Comparison of ENCODE assay signal across 2 cellular contexts in the genomic region with DNA sequence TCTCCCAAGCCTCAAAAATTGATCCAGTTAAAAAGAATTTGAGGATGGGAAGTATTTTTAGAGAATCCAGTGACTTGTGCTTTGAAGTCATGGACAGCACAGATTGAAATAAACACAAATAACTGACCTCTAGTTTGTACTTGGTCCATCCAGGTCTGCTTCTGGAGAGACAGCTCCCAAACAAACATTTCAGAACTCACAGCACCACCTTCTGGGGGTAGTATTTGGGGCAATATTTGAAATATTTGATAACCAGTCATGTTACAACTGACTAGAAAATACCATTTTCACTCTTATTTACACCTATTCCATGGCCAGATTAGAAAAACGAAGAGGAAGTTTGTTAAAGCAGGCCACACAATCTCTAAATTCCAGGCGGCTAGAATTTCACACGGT.
TF ChIP-seq lines count a peak whose summit lies in the region.

No MANE protein-coding gene starts in this region.

TF ChIP-seq in GM23338, 12 proteins besides CTCF, POLR2A, EP300 and RAD21 (continues in another document):
- TF ChIP-seq JUNB (IDR thresholded peaks at IDR 0.05; ENCODE audit: unreplicated experiment) (no peak), EZH2phosphoT487 (IDR thresholded peaks at IDR 0.05; ENCODE audit: unreplicated experiment) (no peak), NANOG (IDR thresholded peaks at IDR 0.05; ENCODE audit: borderline replicate concordance) (no peak), CREB1 (CRISPR knock-in tag; IDR thresholded peaks at IDR 0.05; ENCODE audit: low read depth) (no peak), POLR2AphosphoS5 (IDR thresholded peaks at IDR 0.05; ENCODE audit: low read depth) (no peak), ZNF331 (CRISPR knock-in tag; IDR thresholded peaks at IDR 0.05; ENCODE audit: low read depth) (no peak), STAT1 (IDR thresholded peaks at IDR 0.05; ENCODE audit: unreplicated experiment) (no peak)
- TF ChIP-seq, protein P1, sequence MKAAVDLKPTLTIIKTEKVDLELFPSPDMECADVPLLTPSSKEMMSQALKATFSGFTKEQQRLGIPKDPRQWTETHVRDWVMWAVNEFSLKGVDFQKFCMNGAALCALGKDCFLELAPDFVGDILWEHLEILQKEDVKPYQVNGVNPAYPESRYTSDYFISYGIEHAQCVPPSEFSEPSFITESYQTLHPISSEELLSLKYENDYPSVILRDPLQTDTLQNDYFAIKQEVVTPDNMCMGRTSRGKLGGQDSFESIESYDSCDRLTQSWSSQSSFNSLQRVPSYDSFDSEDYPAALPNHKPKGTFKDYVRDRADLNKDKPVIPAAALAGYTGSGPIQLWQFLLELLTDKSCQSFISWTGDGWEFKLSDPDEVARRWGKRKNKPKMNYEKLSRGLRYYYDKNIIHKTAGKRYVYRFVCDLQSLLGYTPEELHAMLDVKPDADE (IDR thresholded peaks at IDR 0.05): no peak
- TF ChIP-seq, protein P2, sequence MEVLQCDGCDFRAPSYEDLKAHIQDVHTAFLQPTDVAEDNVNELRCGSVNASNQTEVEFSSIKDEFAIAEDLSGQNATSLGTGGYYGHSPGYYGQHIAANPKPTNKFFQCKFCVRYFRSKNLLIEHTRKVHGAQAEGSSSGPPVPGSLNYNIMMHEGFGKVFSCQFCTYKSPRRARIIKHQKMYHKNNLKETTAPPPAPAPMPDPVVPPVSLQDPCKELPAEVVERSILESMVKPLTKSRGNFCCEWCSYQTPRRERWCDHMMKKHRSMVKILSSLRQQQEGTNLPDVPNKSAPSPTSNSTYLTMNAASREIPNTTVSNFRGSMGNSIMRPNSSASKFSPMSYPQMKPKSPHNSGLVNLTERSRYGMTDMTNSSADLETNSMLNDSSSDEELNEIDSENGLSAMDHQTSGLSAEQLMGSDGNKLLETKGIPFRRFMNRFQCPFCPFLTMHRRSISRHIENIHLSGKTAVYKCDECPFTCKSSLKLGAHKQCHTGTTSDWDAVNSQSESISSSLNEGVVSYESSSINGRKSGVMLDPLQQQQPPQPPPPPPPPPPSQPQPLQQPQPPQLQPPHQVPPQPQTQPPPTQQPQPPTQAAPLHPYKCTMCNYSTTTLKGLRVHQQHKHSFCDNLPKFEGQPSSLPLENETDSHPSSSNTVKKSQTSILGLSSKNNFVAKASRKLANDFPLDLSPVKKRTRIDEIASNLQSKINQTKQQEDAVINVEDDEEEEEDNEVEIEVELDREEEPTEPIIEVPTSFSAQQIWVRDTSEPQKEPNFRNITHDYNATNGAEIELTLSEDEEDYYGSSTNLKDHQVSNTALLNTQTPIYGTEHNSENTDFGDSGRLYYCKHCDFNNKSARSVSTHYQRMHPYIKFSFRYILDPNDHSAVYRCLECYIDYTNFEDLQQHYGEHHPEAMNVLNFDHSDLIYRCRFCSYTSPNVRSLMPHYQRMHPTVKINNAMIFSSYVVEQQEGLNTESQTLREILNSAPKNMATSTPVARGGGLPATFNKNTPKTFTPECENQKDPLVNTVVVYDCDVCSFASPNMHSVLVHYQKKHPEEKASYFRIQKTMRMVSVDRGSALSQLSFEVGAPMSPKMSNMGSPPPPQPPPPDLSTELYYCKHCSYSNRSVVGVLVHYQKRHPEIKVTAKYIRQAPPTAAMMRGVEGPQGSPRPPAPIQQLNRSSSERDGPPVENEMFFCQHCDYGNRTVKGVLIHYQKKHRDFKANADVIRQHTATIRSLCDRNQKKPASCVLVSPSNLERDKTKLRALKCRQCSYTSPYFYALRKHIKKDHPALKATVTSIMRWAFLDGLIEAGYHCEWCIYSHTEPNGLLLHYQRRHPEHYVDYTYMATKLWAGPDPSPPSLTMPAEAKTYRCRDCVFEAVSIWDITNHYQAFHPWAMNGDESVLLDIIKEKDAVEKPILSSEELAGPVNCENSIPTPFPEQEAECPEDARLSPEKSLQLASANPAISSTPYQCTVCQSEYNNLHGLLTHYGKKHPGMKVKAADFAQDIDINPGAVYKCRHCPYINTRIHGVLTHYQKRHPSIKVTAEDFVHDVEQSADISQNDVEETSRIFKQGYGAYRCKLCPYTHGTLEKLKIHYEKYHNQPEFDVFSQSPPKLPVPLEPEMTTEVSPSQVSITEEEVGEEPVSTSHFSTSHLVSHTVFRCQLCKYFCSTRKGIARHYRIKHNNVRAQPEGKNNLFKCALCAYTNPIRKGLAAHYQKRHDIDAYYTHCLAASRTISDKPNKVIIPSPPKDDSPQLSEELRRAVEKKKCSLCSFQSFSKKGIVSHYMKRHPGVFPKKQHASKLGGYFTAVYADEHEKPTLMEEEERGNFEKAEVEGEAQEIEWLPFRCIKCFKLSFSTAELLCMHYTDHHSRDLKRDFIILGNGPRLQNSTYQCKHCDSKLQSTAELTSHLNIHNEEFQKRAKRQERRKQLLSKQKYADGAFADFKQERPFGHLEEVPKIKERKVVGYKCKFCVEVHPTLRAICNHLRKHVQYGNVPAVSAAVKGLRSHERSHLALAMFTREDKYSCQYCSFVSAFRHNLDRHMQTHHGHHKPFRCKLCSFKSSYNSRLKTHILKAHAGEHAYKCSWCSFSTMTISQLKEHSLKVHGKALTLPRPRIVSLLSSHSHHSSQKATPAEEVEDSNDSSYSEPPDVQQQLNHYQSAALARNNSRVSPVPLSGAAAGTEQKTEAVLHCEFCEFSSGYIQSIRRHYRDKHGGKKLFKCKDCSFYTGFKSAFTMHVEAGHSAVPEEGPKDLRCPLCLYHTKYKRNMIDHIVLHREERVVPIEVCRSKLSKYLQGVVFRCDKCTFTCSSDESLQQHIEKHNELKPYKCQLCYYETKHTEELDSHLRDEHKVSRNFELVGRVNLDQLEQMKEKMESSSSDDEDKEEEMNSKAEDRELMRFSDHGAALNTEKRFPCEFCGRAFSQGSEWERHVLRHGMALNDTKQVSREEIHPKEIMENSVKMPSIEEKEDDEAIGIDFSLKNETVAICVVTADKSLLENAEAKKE (CRISPR knock-in tag; IDR thresholded peaks at IDR 0.05): no peak
- TF ChIP-seq, protein P3, sequence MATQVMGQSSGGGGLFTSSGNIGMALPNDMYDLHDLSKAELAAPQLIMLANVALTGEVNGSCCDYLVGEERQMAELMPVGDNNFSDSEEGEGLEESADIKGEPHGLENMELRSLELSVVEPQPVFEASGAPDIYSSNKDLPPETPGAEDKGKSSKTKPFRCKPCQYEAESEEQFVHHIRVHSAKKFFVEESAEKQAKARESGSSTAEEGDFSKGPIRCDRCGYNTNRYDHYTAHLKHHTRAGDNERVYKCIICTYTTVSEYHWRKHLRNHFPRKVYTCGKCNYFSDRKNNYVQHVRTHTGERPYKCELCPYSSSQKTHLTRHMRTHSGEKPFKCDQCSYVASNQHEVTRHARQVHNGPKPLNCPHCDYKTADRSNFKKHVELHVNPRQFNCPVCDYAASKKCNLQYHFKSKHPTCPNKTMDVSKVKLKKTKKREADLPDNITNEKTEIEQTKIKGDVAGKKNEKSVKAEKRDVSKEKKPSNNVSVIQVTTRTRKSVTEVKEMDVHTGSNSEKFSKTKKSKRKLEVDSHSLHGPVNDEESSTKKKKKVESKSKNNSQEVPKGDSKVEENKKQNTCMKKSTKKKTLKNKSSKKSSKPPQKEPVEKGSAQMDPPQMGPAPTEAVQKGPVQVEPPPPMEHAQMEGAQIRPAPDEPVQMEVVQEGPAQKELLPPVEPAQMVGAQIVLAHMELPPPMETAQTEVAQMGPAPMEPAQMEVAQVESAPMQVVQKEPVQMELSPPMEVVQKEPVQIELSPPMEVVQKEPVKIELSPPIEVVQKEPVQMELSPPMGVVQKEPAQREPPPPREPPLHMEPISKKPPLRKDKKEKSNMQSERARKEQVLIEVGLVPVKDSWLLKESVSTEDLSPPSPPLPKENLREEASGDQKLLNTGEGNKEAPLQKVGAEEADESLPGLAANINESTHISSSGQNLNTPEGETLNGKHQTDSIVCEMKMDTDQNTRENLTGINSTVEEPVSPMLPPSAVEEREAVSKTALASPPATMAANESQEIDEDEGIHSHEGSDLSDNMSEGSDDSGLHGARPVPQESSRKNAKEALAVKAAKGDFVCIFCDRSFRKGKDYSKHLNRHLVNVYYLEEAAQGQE (IDR thresholded peaks at IDR 0.05; ENCODE audit: unreplicated experiment): no peak

TF ChIP-seq in H1, 55 proteins besides CTCF, POLR2A, EP300 and RAD21:
- TF ChIP-seq RXRA (IDR thresholded peaks at IDR 0.05; ENCODE audit: insufficient read depth, low read depth, low read length) (no peak), RNF2 (IDR thresholded peaks at IDR 0.05; ENCODE audit: borderline replicate concordance, low read depth, low read length, missing control alignments, poor library complexity, severe bottlenecking) (no peak), POU5F1 (IDR thresholded peaks at IDR 0.05; ENCODE audit: low read depth, low read length) (no peak), CHD2 (IDR thresholded peaks at IDR 0.05; ENCODE audit: low read length) (no peak), SUZ12 (IDR thresholded peaks at IDR 0.05; ENCODE audit: low read length) (no peak), NANOG (IDR thresholded peaks at IDR 0.05; ENCODE audit: insufficient read depth, low read depth, low read length, poor library complexity, severe bottlenecking) (no peak), TAF7 (optimal IDR thresholded peaks at IDR 0.05; ENCODE audit: borderline replicate concordance, low read depth, low read length) (no peak), KDM4A (IDR thresholded peaks at IDR 0.05; ENCODE audit: low read depth, low read length, severe bottlenecking) (no peak), SP2 (IDR thresholded peaks at IDR 0.05; ENCODE audit: low read length) (no peak)
- TF ChIP-seq, protein P4, sequence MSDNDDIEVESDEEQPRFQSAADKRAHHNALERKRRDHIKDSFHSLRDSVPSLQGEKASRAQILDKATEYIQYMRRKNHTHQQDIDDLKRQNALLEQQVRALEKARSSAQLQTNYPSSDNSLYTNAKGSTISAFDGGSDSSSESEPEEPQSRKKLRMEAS (IDR thresholded peaks at IDR 0.05): no peak
- TF ChIP-seq, protein P5, sequence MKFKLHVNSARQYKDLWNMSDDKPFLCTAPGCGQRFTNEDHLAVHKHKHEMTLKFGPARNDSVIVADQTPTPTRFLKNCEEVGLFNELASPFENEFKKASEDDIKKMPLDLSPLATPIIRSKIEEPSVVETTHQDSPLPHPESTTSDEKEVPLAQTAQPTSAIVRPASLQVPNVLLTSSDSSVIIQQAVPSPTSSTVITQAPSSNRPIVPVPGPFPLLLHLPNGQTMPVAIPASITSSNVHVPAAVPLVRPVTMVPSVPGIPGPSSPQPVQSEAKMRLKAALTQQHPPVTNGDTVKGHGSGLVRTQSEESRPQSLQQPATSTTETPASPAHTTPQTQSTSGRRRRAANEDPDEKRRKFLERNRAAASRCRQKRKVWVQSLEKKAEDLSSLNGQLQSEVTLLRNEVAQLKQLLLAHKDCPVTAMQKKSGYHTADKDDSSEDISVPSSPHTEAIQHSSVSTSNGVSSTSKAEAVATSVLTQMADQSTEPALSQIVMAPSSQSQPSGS (IDR thresholded peaks at IDR 0.05; ENCODE audit: low read length): no peak
